11 cellular contexts compared by ENCODE assay signal in genomic region chr3:131543714-131544113, GRCh38. TPM values are rescaled to one million over a fixed set of nuclear protein-coding genes. Genes with fewer than 3 reads are reported as not detected.
DNase-seq lines count a peak whose midpoint lies in the region; ATAC-seq, FAIRE-seq and TF ChIP-seq lines count a peak whose summit lies in the region.
"Had no signal": no experiment of that assay in that cellular context is flagged by ENCODE, and none has a peak within 500 bp of the region (broad histone marks: within the 10 kb centered on the region; RNA-seq: fewer than 3 reads in every experiment).

No MANE protein-coding gene starts in this region.

- H3K4me2 ChIP-seq in HepG2 (ENCODE audit: low read depth, low read length): no peak overlapping the region
- H3K4me2 ChIP-seq: BLaER1 had no signal

- H3K9me3 ChIP-seq in breast epithelium (no peaks in the 10 kb centered on the region), HepG2 (ENCODE audit: low read length) (no peaks in the 10 kb centered on the region), esophagus muscularis mucosa (no peaks in the 10 kb centered on the region)
- H3K9me3 ChIP-seq: BLaER1 had no signal

- no peak overlapping the region for H3K9ac ChIP-seq in HepG2 (ENCODE audit: insufficient read depth, low read depth, low read length)
- H3K9ac ChIP-seq: BLaER1 had no signal

- H2AFZ ChIP-seq in HepG2 (ENCODE audit: low read length): no peak overlapping the region

- no peaks in the 10 kb centered on the region for H4K20me1 ChIP-seq in HepG2 (ENCODE audit: insufficient read depth, low read length)
- H4K20me1 ChIP-seq: BLaER1 had no signal

- no TSS peak for BruUV-seq in HepG2 (replicated peaks; lab: Mats Ljungman, UMichigan)

- DNase-seq in SHP77 (lab: John Stamatoyannopoulos, UW) (peak; percentile 4 to 14), SHP77 treated with DMSO at 0.1 percent for 48 hours (lab: John Stamatoyannopoulos, UW) (no peak), breast epithelium (ENCODE audit: low spot score in 2 of 2) (peak; percentile 51 to 55), HepG2 (ENCODE audit: low spot score) (no peak), SIG-M5 treated with dmso at 0.1 percent for 504 hours (lab: John Stamatoyannopoulos, UW; ENCODE audit: unreplicated experiment) (no peak), NCI-H1436 treated with DMSO at 0.1 percent for 48 hours (lab: John Stamatoyannopoulos, UW) (no peak), esophagus muscularis mucosa (ENCODE audit: extremely low spot score) (no peak), GM19239 (ENCODE audit: insufficient read length, low spot score) (no peak)
- DNase-seq: activated T-cell treated with anti-CD3 and anti-CD28 coated beads, Interleukin-2, amount 50 U/mL, for 48 hours had no signal

- H3K4me3 ChIP-seq in breast epithelium: no peak overlapping the region
- no peak overlapping the region for H3K4me3 ChIP-seq in HepG2 (replicated peaks in 1 of 3; ENCODE audit: insufficient read depth in 1 of 3, low read depth in 2 of 3, low read length in 3 of 3)
- H3K4me3 ChIP-seq in esophagus muscularis mucosa: no peak overlapping the region
- H3K4me3 ChIP-seq: BLaER1 had no signal

- POLR2A ChIA-PET in HepG2 (lab: Yijun Ruan, JAX): no interaction called here

- intact Hi-C loops in breast epithelium (cut with DNase I; ENCODE audit: low total_unique reads): no loop called here
- intact Hi-C loops in HepG2 (cut with micrococcal nuclease; ENCODE audit: unreplicated experiment): no loop called here
- intact Hi-C loops in esophagus muscularis mucosa (cut with DNase I): no loop called here

- TF ChIP-seq CTCF in breast epithelium (IDR thresholded peaks at IDR 0.05) (no peak), HepG2 (CRISPR knock-in tag; IDR thresholded peaks at IDR 0.05) (no peak), esophagus muscularis mucosa (IDR thresholded peaks at IDR 0.05) (no peak)

- H3K36me3 ChIP-seq in breast epithelium (no peaks in the 10 kb centered on the region), HepG2 (replicated peaks in 1 of 2; ENCODE audit: control insufficient read depth in 1 of 2, insufficient read depth in 2 of 2, low read length in 2 of 2) (no peaks in the 10 kb centered on the region), esophagus muscularis mucosa (no peaks in the 10 kb centered on the region)
- H3K36me3 ChIP-seq: BLaER1 had no signal

- TF ChIP-seq EP300 in HepG2 (IDR thresholded peaks at IDR 0.05; ENCODE audit: low read depth in 2 of 2, low read length in 2 of 2) (no peak), HepG2 (CRISPR knock-in tag; IDR thresholded peaks at IDR 0.05; ENCODE audit: borderline replicate concordance) (no peak), esophagus muscularis mucosa (IDR thresholded peaks at IDR 0.05) (no peak)

- no peak for TF ChIP-seq RAD21 in HepG2 (CRISPR knock-in tag; IDR thresholded peaks at IDR 0.05)

- TF ChIP-seq POLR2A in breast epithelium (IDR thresholded peaks at IDR 0.05) (no peak), HepG2 (IDR thresholded peaks at IDR 0.05; ENCODE audit: insufficient read depth in 1 of 2, low read depth in 2 of 2, low read length in 2 of 2) (no peak), esophagus muscularis mucosa (IDR thresholded peaks at IDR 0.05; ENCODE audit: low read depth) (no peak)

- ATAC-seq in HepG2: no peak

- H3K4me1 ChIP-seq in breast epithelium (no peaks in the 10 kb centered on the region), HepG2 (ENCODE audit: insufficient read depth, low read length) (no peaks in the 10 kb centered on the region), esophagus muscularis mucosa (peaks cover 0 to 28% (median 17%) of the 10 kb centered on the region in 4 donors)
- H3K4me1 ChIP-seq: BLaER1 had no signal

- in situ Hi-C loops in HepG2 (cut with HindIII; ENCODE audit: extremely low pct_ligation_motif_present, low pct_unique_long_range_greater_than_20kb): no loop called here

- H3K79me2 ChIP-seq in HepG2 (ENCODE audit: insufficient read depth, low read length): no peaks in the 10 kb centered on the region

- FAIRE-seq in HepG2 (lab: Jason Lieb, UNC) (no peak), GM19239 (lab: Jason Lieb, UNC) (no peak)
- FAIRE-seq: H1 had no signal

- CTCF ChIA-PET in HepG2 (lab: Yijun Ruan, JAX; ENCODE audit: low intra/inter-chr PET ratio, low total read pairs): no interaction called here

- H3K27me3 ChIP-seq in breast epithelium (no peaks in the 10 kb centered on the region), HepG2 (ENCODE audit: control insufficient read depth in 1 of 2, insufficient read depth in 2 of 2, low read length in 2 of 2) (no peaks in the 10 kb centered on the region), esophagus muscularis mucosa (no peaks in the 10 kb centered on the region)
- H3K27me3 ChIP-seq: BLaER1 had no signal

- no peak overlapping the region for H3K27ac ChIP-seq in breast epithelium
- no peak overlapping the region for H3K27ac ChIP-seq in HepG2 (ENCODE audit: extremely low read length, insufficient read depth, low read length)
- peak overlapping the region in 1 of 4 donors; percentile 12 for H3K27ac ChIP-seq in esophagus muscularis mucosa (replicated peaks in 1 of 4)
- H3K27ac ChIP-seq: BLaER1 had no signal

TF ChIP-seq in HepG2, 621 proteins besides CTCF, POLR2A, EP300 and RAD21:
- TF ChIP-seq NFE2L2 (IDR thresholded peaks at IDR 0.05; ENCODE audit: low read length): peak; percentile 60
- 0 out of 2 replicates have a peak, but pooled peaks have one; percentile 12 for TF ChIP-seq FOSL2 (CRISPR knock-in tag; IDR thresholded peaks at IDR 0.05)
- TF ChIP-seq MAFK (conservative IDR thresholded peaks at IDR 0.05 in 1 of 2, IDR thresholded peaks at IDR 0.05 in 1 of 2; ENCODE audit: low read length in 2 of 2): peak; percentile 27 to 55
- no peak for TF ChIP-seq RFXANK (CRISPR knock-in tag; IDR thresholded peaks at IDR 0.05)
- no peak for TF ChIP-seq REL (CRISPR knock-in tag; conservative IDR thresholded peaks at IDR 0.05)

RNA-seq across cellular contexts. Expression of gene MRPL3, which starts 40.9 kb away (rescaled TPM):
- total RNA-seq in breast epithelium: 100 to 1,000 TPM in 1 of 3 donors, 10 to 100 TPM in 2; 79.0 to 108 (median 95.1) TPM
- 172 and 263 TPM in 2 replicates for total RNA-seq in HepG2 (2016; rRNA removed; fragmentation: Illumina TruSeq; extraction: Trizol)
- 40.9 and 41.5 TPM in 2 replicates for total RNA-seq in HepG2 (2016; cell fraction: cytosol; rRNA removed; fragmentation: Illumina TruSeq; extraction: Trizol; ENCODE audit: low read depth)
- total RNA-seq in HepG2 (2016; cell fraction: insoluble cytoplasmic fraction; rRNA removed; fragmentation: Illumina TruSeq; extraction: Trizol): 168 and 279 TPM in 2 replicates
- 76.2 and 78.8 TPM in 2 replicates for total RNA-seq in HepG2 (2016; cell fraction: membrane; rRNA removed; fragmentation: Illumina TruSeq; extraction: Trizol)
- total RNA-seq in HepG2 (2016; cell fraction: nucleus; rRNA removed; fragmentation: Illumina TruSeq; extraction: Trizol): 92.2 and 97.3 TPM in 2 replicates
- polyA plus RNA-seq in HepG2 (2011; rRNA removed): 79.7 and 114 TPM in 2 replicates
- polyA plus RNA-seq in HepG2 (2011; cell fraction: cytosol; rRNA removed): 54.9 and 80.4 TPM in 2 replicates
- 23.9 and 30.0 TPM in 2 replicates for polyA plus RNA-seq in HepG2 (2011; cell fraction: nucleus; rRNA removed)
- polyA plus RNA-seq in HepG2 (2012): 64.3 and 84.1 TPM in 2 replicates
- polyA plus RNA-seq in HepG2 (2016; cell fraction: cytosol; fragmentation: Illumina TruSeq; extraction: Trizol; ENCODE audit: low read depth): 35.6 and 39.9 TPM in 2 replicates
- 291 and 306 TPM in 2 replicates for polyA plus RNA-seq in HepG2 (2016; cell fraction: insoluble cytoplasmic fraction; fragmentation: Illumina TruSeq; extraction: Trizol; ENCODE audit: low read depth)
- 65.0 and 74.0 TPM in 2 replicates for polyA plus RNA-seq in HepG2 (2016; cell fraction: membrane; fragmentation: Illumina TruSeq; extraction: Trizol; ENCODE audit: low read depth)
- polyA plus RNA-seq in HepG2 (2016; cell fraction: nucleus; fragmentation: Illumina TruSeq; extraction: Trizol; ENCODE audit: insufficient read depth, low read depth): 95.6 and 101 TPM in 2 replicates
- 86.3 and 206 TPM in 2 replicates for polyA minus RNA-seq in HepG2 (2011; rRNA and poly(A)+ RNA removed; ENCODE audit: low replicate concordance)
- polyA minus RNA-seq in HepG2 (2011; cell fraction: cytosol; rRNA and poly(A)+ RNA removed): 40.4 and 45.5 TPM in 2 replicates
- 115 and 131 TPM in 2 replicates for polyA minus RNA-seq in HepG2 (2011; cell fraction: nucleus; rRNA and poly(A)+ RNA removed)
- total RNA-seq in esophagus muscularis mucosa: 10 to 100 TPM; 50.7 to 73.4 (median 57.4) TPM

Comparison
In these comparisons a context has a peak if more than half of its experiments do, and no peak if none do; other contexts are left out.
1. DNase-seq: peak in SHP77 (2 of 2) and breast epithelium (2 of 2); none in SHP77 treated with DMSO at 0.1 percent for 48 hours (single experiment), HepG2 (single experiment), SIG-M5 treated with dmso at 0.1 percent for 504 hours (single experiment), NCI-H1436 treated with DMSO at 0.1 percent for 48 hours (single experiment), esophagus muscularis mucosa (single experiment) and GM19239 (single experiment).